Comparison of ENCODE assay signal across 31 cellular contexts in genomic region chr12:33115716-33116115, GRCh38.
"Had no signal": no experiment of that assay in that cellular context is flagged by ENCODE, and none has a peak within 500 bp of the region (broad histone marks: within the 10 kb centered on the region; RNA-seq: fewer than 3 reads in every experiment).

No MANE protein-coding gene starts in this region.

- H3K4me3 ChIP-seq: adrenal gland, ascending aorta, esophagus muscularis mucosa, right lobe of liver, testis, transverse colon had no signal

- H3K9me3 Mint-ChIP-seq: activated CD4-positive, alpha-beta memory T cell treated with anti-CD3 and anti-CD28 coated beads for 36 hours; activated naive CD4-positive, alpha-beta T cell treated with anti-CD3 and anti-CD28 coated beads for 36 hours; activated naive CD8-positive, alpha-beta T cell treated with anti-CD3 and anti-CD28 coated beads for 36 hours; activated T-helper 1 cell treated with anti-CD3 and anti-CD28 coated beads, Interleukin-12 subunit alpha, Interleukin-12 subunit beta, Interleukin-2, Interleukin-4 antibody, amounts not matched to agents 30 ng/mL and 10 ng/mL and 1 ng/mL, durations not matched to agents 14 hours and 24 hours and 36 hours; brain; effector memory CD8-positive, alpha-beta T cell; nephron progenitor cell had no signal

- DNase-seq: activated CD4-positive, alpha-beta memory T cell treated with anti-CD3 and anti-CD28 coated beads for 36 hours; activated CD4-positive, alpha-beta T cell treated with anti-CD3 and anti-CD28 coated beads for 4 hours; activated CD8-positive, alpha-beta memory T cell treated with anti-CD3 and anti-CD28 coated beads, Interleukin-2, amount 50 U/mL, for 4 hours; activated effector memory CD4-positive, alpha-beta T cell treated with anti-CD3 and anti-CD28 coated beads, Interleukin-2, amount 50 U/mL, for 16 hours; activated naive CD4-positive, alpha-beta T cell treated with anti-CD3 and anti-CD28 coated beads for 36 hours; activated naive CD8-positive, alpha-beta T cell treated with anti-CD3 and anti-CD28 coated beads for 36 hours; activated T-cell treated with anti-CD3 and anti-CD28 coated beads, Interleukin-2, amount 50 U/mL, for 1 hour; adrenal gland; caudate nucleus; cortex of kidney; effector memory CD8-positive, alpha-beta T cell; foreskin melanocyte; glutamatergic neuron; left cardiac atrium; left ventricle myocardium superior; naive B cell; nephron progenitor cell; right lobe of liver; stimulated activated CD4-positive, alpha-beta T cell treated with anti-CD3 and anti-CD28 coated beads, Interleukin-12 subunit alpha, Interleukin-12 subunit beta, amount 100 ng/mL, for 4 hours; stimulated activated CD4-positive, alpha-beta T cell treated with anti-CD3 and anti-CD28 coated beads, Interleukin-4, amount 100 ng/mL, for 1 hour; stimulated activated naive CD8-positive, alpha-beta T cell treated with anti-CD3 and anti-CD28 coated beads, Interleukin-15, Interleukin-2, amounts not matched to agents 100 U/mL and 50 U/mL, for 24 hours; testis; transverse colon had no signal

- H3K4me3 Mint-ChIP-seq: activated CD4-positive, alpha-beta memory T cell treated with anti-CD3 and anti-CD28 coated beads for 36 hours; activated naive CD4-positive, alpha-beta T cell treated with anti-CD3 and anti-CD28 coated beads for 36 hours; activated naive CD8-positive, alpha-beta T cell treated with anti-CD3 and anti-CD28 coated beads for 36 hours; activated T-helper 1 cell treated with anti-CD3 and anti-CD28 coated beads, Interleukin-12 subunit alpha, Interleukin-12 subunit beta, Interleukin-2, Interleukin-4 antibody, amounts not matched to agents 30 ng/mL and 10 ng/mL and 1 ng/mL, durations not matched to agents 14 hours and 24 hours and 36 hours; brain; effector memory CD8-positive, alpha-beta T cell; mesothelial cell of epicardium; naive B cell; nephron progenitor cell had no signal

- H3K9me3 ChIP-seq: adrenal gland, ascending aorta, esophagus muscularis mucosa, neutrophil, right lobe of liver, testis, transverse colon had no signal

- H3K27ac Mint-ChIP-seq: activated CD4-positive, alpha-beta memory T cell treated with anti-CD3 and anti-CD28 coated beads for 36 hours; activated naive CD4-positive, alpha-beta T cell treated with anti-CD3 and anti-CD28 coated beads for 36 hours; activated naive CD8-positive, alpha-beta T cell treated with anti-CD3 and anti-CD28 coated beads for 36 hours; activated T-helper 1 cell treated with anti-CD3 and anti-CD28 coated beads, Interleukin-12 subunit alpha, Interleukin-12 subunit beta, Interleukin-2, Interleukin-4 antibody, amounts not matched to agents 30 ng/mL and 10 ng/mL and 1 ng/mL, durations not matched to agents 14 hours and 24 hours and 36 hours; brain; effector memory CD8-positive, alpha-beta T cell; mesothelial cell of epicardium; naive B cell; nephron progenitor cell; progenitor cell of endocrine pancreas had no signal

- H3K36me3 Mint-ChIP-seq: activated CD4-positive, alpha-beta memory T cell treated with anti-CD3 and anti-CD28 coated beads for 36 hours; activated naive CD8-positive, alpha-beta T cell treated with anti-CD3 and anti-CD28 coated beads for 36 hours; brain; mesothelial cell of epicardium; naive B cell had no signal

- H3K27me3 ChIP-seq: adrenal gland, ascending aorta, esophagus muscularis mucosa, neutrophil, right lobe of liver, testis, transverse colon had no signal

- ATAC-seq: effector memory CD8-positive, alpha-beta T cell; left cardiac atrium; left ventricle myocardium superior; right lobe of liver; stimulated activated naive CD8-positive, alpha-beta T cell treated with anti-CD3 and anti-CD28 coated beads, Interleukin-15, Interleukin-2, amounts not matched to agents 100 U/mL and 50 U/mL, for 24 hours had no signal

- H3K27me3 Mint-ChIP-seq: activated CD4-positive, alpha-beta memory T cell treated with anti-CD3 and anti-CD28 coated beads for 36 hours; activated naive CD8-positive, alpha-beta T cell treated with anti-CD3 and anti-CD28 coated beads for 36 hours; brain; effector memory CD8-positive, alpha-beta T cell; naive B cell; progenitor cell of endocrine pancreas had no signal

- H3K36me3 ChIP-seq: adrenal gland, ascending aorta, esophagus muscularis mucosa, neutrophil, right lobe of liver, transverse colon had no signal

- H3K27ac ChIP-seq: adrenal gland, ascending aorta, esophagus muscularis mucosa, neutrophil, right lobe of liver, testis, transverse colon, VCaP had no signal

- H3K4me1 ChIP-seq: adrenal gland, ascending aorta, esophagus muscularis mucosa, right lobe of liver, testis, transverse colon had no signal

- H3K4me1 Mint-ChIP-seq: activated naive CD8-positive, alpha-beta T cell treated with anti-CD3 and anti-CD28 coated beads for 36 hours; brain; mesothelial cell of epicardium; naive B cell; nephron progenitor cell had no signal
